ENCODE assay signal across 1 cellular context in genomic region chr3:183506674-183507290, GRCh38.
TF ChIP-seq lines count a peak whose summit lies in the region.

No MANE protein-coding gene starts in this region.

TF ChIP-seq in HEK293, 187 proteins besides CTCF, POLR2A, EP300 and RAD21 (continued from another document):
- TF ChIP-seq ZBTB11 (tag by site-specific recombination; conservative IDR thresholded peaks at IDR 0.05; ENCODE audit: low read depth), result peak; percentile 46
- peak; percentile 67; the same call in 1 of the 2 replicates for TF ChIP-seq ZNF394 (tag by site-specific recombination; IDR thresholded peaks at IDR 0.05; ENCODE audit: borderline replicate concordance)
- peak; percentile 62 for TF ChIP-seq ZNF518A (tag by site-specific recombination; conservative IDR thresholded peaks at IDR 0.05; ENCODE audit: low read depth)
- no peak for TF ChIP-seq ZNF335 (tag by site-specific recombination; conservative IDR thresholded peaks at IDR 0.05)
- peak; percentile 20; the same call in 1 of the 2 replicates for TF ChIP-seq ZNF140 (tag by site-specific recombination; IDR thresholded peaks at IDR 0.05)
- TF ChIP-seq ZNF555 (tag by site-specific recombination; conservative IDR thresholded peaks at IDR 0.05), result peak; percentile 28; the same call in 1 of the 2 replicates
